In the genomic region with DNA sequence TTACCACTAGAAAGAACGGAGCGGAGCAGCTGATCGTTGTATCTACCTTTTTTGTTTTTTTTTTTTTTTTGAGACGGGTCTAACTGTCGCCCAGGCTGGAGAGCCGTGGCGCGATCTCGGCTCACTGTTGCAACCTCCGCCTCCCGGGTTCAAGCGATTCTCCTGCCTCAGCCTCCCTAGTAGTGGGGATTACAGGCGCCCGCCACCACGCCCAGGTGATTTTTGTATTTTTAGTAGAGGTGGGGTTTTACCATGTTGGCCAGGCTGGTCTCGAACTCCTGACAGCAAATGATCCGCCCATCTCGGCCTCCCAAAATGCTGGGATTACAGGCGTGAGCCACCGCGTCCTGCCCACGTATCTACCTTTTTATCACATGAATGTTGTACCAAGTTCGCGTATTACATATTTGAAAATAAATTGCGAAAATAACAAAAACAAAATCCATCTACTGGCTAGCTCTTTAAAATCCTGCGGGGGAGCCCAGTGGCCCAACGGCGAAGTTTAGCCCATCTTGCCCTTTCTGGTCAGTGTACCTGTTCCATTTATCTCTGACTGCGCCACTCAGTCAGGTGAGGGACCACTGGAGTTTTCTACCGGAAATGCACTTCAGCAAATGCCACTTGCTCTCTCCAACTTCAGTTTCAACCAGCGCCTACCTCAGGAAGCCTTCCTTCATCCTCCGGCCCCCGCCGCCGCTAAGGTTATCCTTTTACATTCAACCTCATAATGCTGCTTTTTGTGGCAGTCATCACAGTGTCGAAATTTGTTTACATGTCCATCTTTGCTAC, we compare ENCODE assay signal across 8 cellular contexts. TPM values are rescaled to one million over a fixed set of nuclear protein-coding genes. Genes with fewer than 3 reads are reported as not detected.
DNase-seq lines count a peak whose midpoint lies in the region; ATAC-seq and TF ChIP-seq lines count a peak whose summit lies in the region.

No MANE protein-coding gene starts in this region.

- no peaks in the 10 kb centered on the region for H3K9me3 ChIP-seq in cardiac muscle cell (ENCODE audit: low read depth)
- no peaks in the 10 kb centered on the region for H3K9me3 ChIP-seq in SJSA1 (replicated peaks)

- H3K4me3 ChIP-seq in cardiac muscle cell (peak overlapping the region; percentile 61), SJSA1 (peak overlapping the region; percentile 87), lower leg skin (ENCODE audit: low read depth, poor library complexity, severe bottlenecking) (peak overlapping the region; percentile 60)

- H3K27ac Mint-ChIP-seq in stimulated activated naive CD8-positive, alpha-beta T cell treated with anti-CD3 and anti-CD28 coated beads, Interleukin-15, amount 100 ng/mL, for 72 hours: peak overlapping the region; percentile 91 to 96

- peaks cover 10% of the 10 kb centered on the region for H3K4me1 ChIP-seq in cardiac muscle cell (ENCODE audit: low read depth)
- peaks cover 11% of the 10 kb centered on the region for H3K4me1 ChIP-seq in SJSA1 (replicated peaks)

- H3K27me3 ChIP-seq in cardiac muscle cell (no peaks in the 10 kb centered on the region), SJSA1 (replicated peaks) (no peaks in the 10 kb centered on the region)

- 62 to 65% methylated on average over 36 of the region's 36 CpGs for WGBS in lower leg skin, 2 donors

- H3K36me3 ChIP-seq in cardiac muscle cell (peaks cover 3% of the 10 kb centered on the region), SJSA1 (peaks cover 24% of the 10 kb centered on the region)

- no peaks in the 10 kb centered on the region for H3K9me3 Mint-ChIP-seq in stimulated activated naive CD8-positive, alpha-beta T cell treated with anti-CD3 and anti-CD28 coated beads, Interleukin-15, amount 100 ng/mL, for 72 hours

- H3K4me3 Mint-ChIP-seq in stimulated activated naive CD8-positive, alpha-beta T cell treated with anti-CD3 and anti-CD28 coated beads, Interleukin-15, amount 100 ng/mL, for 72 hours: peak overlapping the region; percentile 88 to 97

- peaks cover 34% of the 10 kb centered on the region for H3K4me1 Mint-ChIP-seq in stimulated activated naive CD8-positive, alpha-beta T cell treated with anti-CD3 and anti-CD28 coated beads, Interleukin-15, amount 100 ng/mL, for 72 hours

- TF ChIP-seq POLR2A in lower leg skin (IDR thresholded peaks at IDR 0.05): no peak

- ATAC-seq in stimulated activated naive CD8-positive, alpha-beta T cell treated with anti-CD3 and anti-CD28 coated beads, Interleukin-15, amount 100 ng/mL, for 72 hours: no peak
- ATAC-seq in HG02938 (IDR thresholded peaks at IDR 0.05; ENCODE audit: unreplicated experiment): no peak

- DNase-seq in cardiac muscle cell (ENCODE audit: low read depth in 1 of 2, low spot score in 1 of 2) (peak in 1 of 2 donors; percentile 46), cardiac septum (ENCODE audit: low spot score) (no peak), SJSA1 (ENCODE audit: low read depth in 1 of 2, low spot score in 2 of 2) (no peak), caudate nucleus (lab: John Stamatoyannopoulos, UW) (peak in 8 of 61 donors; percentile 30 to 53 (median 36)), lower leg skin (ENCODE audit: low spot score in 2 of 2) (peak in 1 of 2 donors; percentile 24), T1000 (lab: John Stamatoyannopoulos, UW) (no peak)
- DNase-seq in stimulated activated naive CD8-positive, alpha-beta T cell treated with anti-CD3 and anti-CD28 coated beads, Interleukin-15, amount 100 ng/mL, for 72 hours: peak in 1 of 2 donors; percentile 31

- intact Hi-C loops in cardiac septum (cut with DNase I) (loop anchor here (5.0 kb wide), 2 partner anchors 108 to 192 kb away; partner anchors contain the start of gene CTDSPL2), lower leg skin (cut with DNase I; ENCODE audit: low total_unique reads) (no loop called here)

- TF ChIP-seq CTCF in cardiac muscle cell (IDR thresholded peaks at IDR 0.05; ENCODE audit: low read depth, low read length) (no peak), lower leg skin (IDR thresholded peaks at IDR 0.05) (no peak)

- no peaks in the 10 kb centered on the region for H3K27me3 Mint-ChIP-seq in stimulated activated naive CD8-positive, alpha-beta T cell treated with anti-CD3 and anti-CD28 coated beads, Interleukin-15, amount 100 ng/mL, for 72 hours

- peak overlapping the region; percentile 93 for H3K27ac ChIP-seq in cardiac muscle cell
- peak overlapping the region; percentile 75 for H3K27ac ChIP-seq in SJSA1
- H3K27ac ChIP-seq in caudate nucleus (ENCODE audit: low read depth, low read length): peak overlapping the region; percentile 98

RNA-seq across cellular contexts. Expression of gene EIF3J, which starts 1.2 kb away (rescaled TPM):
- total RNA-seq in cardiac muscle cell (23.4 and 55.7 TPM in 2 replicates), cardiac septum (78.4 TPM), lower leg skin (10 to 100 TPM; 35.1 to 45.2 (median 42.3) TPM)
- 29.7 and 31.6 TPM in 2 replicates for polyA plus RNA-seq in cardiac muscle cell
- 61.6 and 66.4 TPM in 2 replicates for total RNA-seq in SJSA1 (2014; rRNA removed; shearing (Covaris generic))
